Comparison of ENCODE assay signal across 9 cellular contexts in genomic region chr21:45517249-45518065, GRCh38. TPM values are rescaled to one million over a fixed set of nuclear protein-coding genes. Genes with fewer than 3 reads are reported as not detected.
DNase-seq lines count a peak whose midpoint lies in the region; ATAC-seq and TF ChIP-seq lines count a peak whose summit lies in the region.
"Had no signal": no experiment of that assay in that cellular context is flagged by ENCODE, and none has a peak within 500 bp of the region (broad histone marks: within the 10 kb centered on the region; RNA-seq: fewer than 3 reads in every experiment).

No MANE protein-coding gene starts in this region.

- H3K27me3 ChIP-seq in HL-60 (ENCODE audit: insufficient read depth, poor library complexity, severe bottlenecking), result no peaks in the 10 kb centered on the region

- peaks cover 62 to 89% of the 10 kb centered on the region in 2 donors for H3K36me3 Mint-ChIP-seq in CD14-positive monocyte
- H3K36me3 Mint-ChIP-seq in activated T-helper 1 cell treated with anti-CD3 and anti-CD28 coated beads, Interleukin-12 subunit alpha, Interleukin-12 subunit beta, Interleukin-2, Interleukin-4 antibody, amounts not matched to agents 30 ng/mL and 10 ng/mL and 1 ng/mL, durations not matched to agents 14 hours and 24 hours and 36 hours (ENCODE audit: low read depth), result peaks cover 53% of the 10 kb centered on the region

- intact Hi-C loops in CD14-positive monocyte (cut with micrococcal nuclease), result no loop called here
- intact Hi-C loops in activated T-helper 1 cell treated with anti-CD3 and anti-CD28 coated beads, Interleukin-12 subunit alpha, Interleukin-12 subunit beta, Interleukin-2, Interleukin-4 antibody, amounts not matched to agents 30 ng/mL and 10 ng/mL and 1 ng/mL, durations not matched to agents 14 hours and 24 hours and 36 hours (cut with micrococcal nuclease), result no loop called here

- peaks cover 24% of the 10 kb centered on the region for H3K4me1 Mint-ChIP-seq in CD14-positive monocyte
- peaks cover 18% of the 10 kb centered on the region for H3K4me1 Mint-ChIP-seq in activated T-helper 1 cell treated with anti-CD3 and anti-CD28 coated beads, Interleukin-12 subunit alpha, Interleukin-12 subunit beta, Interleukin-2, Interleukin-4 antibody, amounts not matched to agents 30 ng/mL and 10 ng/mL and 1 ng/mL, durations not matched to agents 14 hours and 24 hours and 36 hours (ENCODE audit: low read depth)

- TF ChIP-seq CTCF in CD14-positive monocyte (IDR thresholded peaks at IDR 0.05) (no peak), HL-60 (IDR thresholded peaks at IDR 0.05; ENCODE audit: insufficient read depth, low read length) (no peak)

- no peak for ATAC-seq in GM18858 (IDR thresholded peaks at IDR 0.05; ENCODE audit: unreplicated experiment)
- no peak for ATAC-seq in GM21528 (IDR thresholded peaks at IDR 0.05; ENCODE audit: low FRiP score, unreplicated experiment)

- no peak overlapping the region for H3K4me3 ChIP-seq in HL-60 (replicated peaks; ENCODE audit: insufficient read depth, low read length)

- peak; percentile 60 for DNase-seq in CD14-positive monocyte (ENCODE audit: low spot score)
- peak; percentile 77 to 82 for DNase-seq in HL-60 (ENCODE audit: low read depth in 1 of 2, low spot score in 1 of 2)
- DNase-seq in activated T-helper 1 cell treated with anti-CD3 and anti-CD28 coated beads, Interleukin-12 subunit alpha, Interleukin-12 subunit beta, Interleukin-2, Interleukin-4 antibody, amounts not matched to agents 30 ng/mL and 10 ng/mL and 1 ng/mL, durations not matched to agents 14 hours and 24 hours and 36 hours (ENCODE audit: low spot score), result peak; percentile 21
- DNase-seq in iris pigment epithelial cell (ENCODE audit: low read depth), result peak; percentile 72
- DNase-seq in HK-2 (ENCODE audit: unreplicated experiment), result no peak
- no peak for DNase-seq in CD1c-positive myeloid dendritic cell (ENCODE audit: extremely low spot score)
- DNase-seq: NCI-H345 had no signal

- H3K27ac Mint-ChIP-seq in CD14-positive monocyte, result peak overlapping the region; percentile 90 to 97 (median 94)
- peak overlapping the region; percentile 79 for H3K27ac Mint-ChIP-seq in activated T-helper 1 cell treated with anti-CD3 and anti-CD28 coated beads, Interleukin-12 subunit alpha, Interleukin-12 subunit beta, Interleukin-2, Interleukin-4 antibody, amounts not matched to agents 30 ng/mL and 10 ng/mL and 1 ng/mL, durations not matched to agents 14 hours and 24 hours and 36 hours

- peaks cover 20 to 46% (median 25%) of the 10 kb centered on the region in 7 donors for H3K9me3 Mint-ChIP-seq in CD14-positive monocyte
- peaks cover 45% of the 10 kb centered on the region for H3K9me3 Mint-ChIP-seq in activated T-helper 1 cell treated with anti-CD3 and anti-CD28 coated beads, Interleukin-12 subunit alpha, Interleukin-12 subunit beta, Interleukin-2, Interleukin-4 antibody, amounts not matched to agents 30 ng/mL and 10 ng/mL and 1 ng/mL, durations not matched to agents 14 hours and 24 hours and 36 hours

- no peaks in the 10 kb centered on the region for H3K27me3 Mint-ChIP-seq in CD14-positive monocyte (ENCODE audit: low read depth in 3 of 3)
- no peaks in the 10 kb centered on the region for H3K27me3 Mint-ChIP-seq in activated T-helper 1 cell treated with anti-CD3 and anti-CD28 coated beads, Interleukin-12 subunit alpha, Interleukin-12 subunit beta, Interleukin-2, Interleukin-4 antibody, amounts not matched to agents 30 ng/mL and 10 ng/mL and 1 ng/mL, durations not matched to agents 14 hours and 24 hours and 36 hours (ENCODE audit: insufficient read depth)

- H3K4me3 Mint-ChIP-seq in CD14-positive monocyte, result peak overlapping the region; percentile 32 to 79
- H3K4me3 Mint-ChIP-seq in activated T-helper 1 cell treated with anti-CD3 and anti-CD28 coated beads, Interleukin-12 subunit alpha, Interleukin-12 subunit beta, Interleukin-2, Interleukin-4 antibody, amounts not matched to agents 30 ng/mL and 10 ng/mL and 1 ng/mL, durations not matched to agents 14 hours and 24 hours and 36 hours, result peak overlapping the region; percentile 43

- H3K27ac ChIP-seq in HL-60 (replicated peaks), result peak overlapping the region; percentile 84

RNA-seq across cellular contexts. Expression of gene SLC19A1, which starts 24.8 kb away (rescaled TPM):
- 10 to 100 TPM; 39.9 to 53.0 TPM for polyA plus RNA-seq in CD14-positive monocyte
- total RNA-seq in activated T-helper 1 cell treated with anti-CD3 and anti-CD28 coated beads, Interleukin-12 subunit alpha, Interleukin-12 subunit beta, Interleukin-2, Interleukin-4 antibody, amounts not matched to agents 30 ng/mL and 10 ng/mL and 1 ng/mL, durations not matched to agents 14 hours and 24 hours and 36 hours, result 104 and 105 TPM in 2 replicates

Comparison
In these comparisons a context has a peak if more than half of its experiments do, and no peak if none do; other contexts are left out.
1. DNase-seq: peak in CD14-positive monocyte (single experiment), HL-60 (2 of 2), activated T-helper 1 cell treated with anti-CD3 and anti-CD28 coated beads, Interleukin-12 subunit alpha, Interleukin-12 subunit beta, Interleukin-2, Interleukin-4 antibody, amounts not matched to agents 30 ng/mL and 10 ng/mL and 1 ng/mL, durations not matched to agents 14 hours and 24 hours and 36 hours (single experiment) and iris pigment epithelial cell (single experiment); none in HK-2 (single experiment) and CD1c-positive myeloid dendritic cell (single experiment).